8 cellular contexts compared by ENCODE assay signal in genomic region chr3:122679085-122679466, GRCh38. TPM values are rescaled to one million over a fixed set of nuclear protein-coding genes. Genes with fewer than 3 reads are reported as not detected.
DNase-seq lines count a peak whose midpoint lies in the region; ATAC-seq, FAIRE-seq and TF ChIP-seq lines count a peak whose summit lies in the region.

No MANE protein-coding gene starts in this region.

- CTCF ChIA-PET in Caco-2 (lab: Charles Lee), result interaction anchor here (0.6 to 2.3 kb wide), 8 partner anchors 10 to 295 kb away, joined by 3 to 10 read pairs (median 5); partner anchors contain the start of genes DTX3L, FAM162A, PARP9 and WDR5B

- no peaks in the 10 kb centered on the region for H3K9me3 Mint-ChIP-seq in Caco-2 (ENCODE audit: unreplicated experiment)

- no peaks in the 10 kb centered on the region for H3K9me3 ChIP-seq in Caco-2
- H3K9me3 ChIP-seq in adipocyte (ENCODE audit: control insufficient read depth, low read length), result no peaks in the 10 kb centered on the region
- no peaks in the 10 kb centered on the region for H3K9me3 ChIP-seq in prostate gland

- peaks cover 24% of the 10 kb centered on the region for H3K4me1 Mint-ChIP-seq in Caco-2 (ENCODE audit: low read depth, unreplicated experiment)

- no peaks in the 10 kb centered on the region for H3K27me3 ChIP-seq in Caco-2 (replicated peaks; ENCODE audit: control insufficient read depth, insufficient read depth, low read length)
- H3K27me3 ChIP-seq in adipocyte (replicated peaks; ENCODE audit: control insufficient read depth, insufficient read depth, low read length), result no peaks in the 10 kb centered on the region
- no peaks in the 10 kb centered on the region for H3K27me3 ChIP-seq in prostate gland (replicated peaks; ENCODE audit: insufficient read depth)

- DNase-seq in Caco-2 (peak; percentile 78 to 79), H54 (ENCODE audit: insufficient read length, low spot score) (peak; percentile 26), NCI-H1105 treated with DMSO at 0.1 percent for 48 hours (lab: John Stamatoyannopoulos, UW) (peak; percentile 90), SW 1271 (lab: John Stamatoyannopoulos, UW) (peak; percentile 35 to 81), adipocyte (ENCODE audit: low read depth) (peak; percentile 91), left cardiac atrium (peak; percentile 87), prostate gland (ENCODE audit: low spot score) (peak; percentile 81), ureter (ENCODE audit: low spot score) (peak; percentile 82)

- BruUV-seq in Caco-2 (replicated peaks; lab: Mats Ljungman, UMichigan), result no TSS peak

- POLR2A ChIA-PET in Caco-2 (lab: Charles Lee), result interaction anchor here (0.7 kb wide), 1 partner anchor 164 kb away, joined by 3 read pairs; the partner anchor contains the start of gene KPNA1

- H3K36me3 ChIP-seq in Caco-2 (ENCODE audit: control insufficient read depth, insufficient read depth, low read length) (no peaks in the 10 kb centered on the region), adipocyte (ENCODE audit: control insufficient read depth, insufficient read depth, low read length, severe bottlenecking) (no peaks in the 10 kb centered on the region), prostate gland (no peaks in the 10 kb centered on the region)

- H3K27ac ChIP-seq in prostate gland, result peak overlapping the region; percentile 96

- peak overlapping the region; percentile 78 for H3K9ac ChIP-seq in adipocyte (ENCODE audit: low read length)

- WGBS in prostate gland, result under 1% methylated on average over 7 of the region's 7 CpGs

- intact Hi-C loops in Caco-2 (cut with micrococcal nuclease; ENCODE audit: unreplicated experiment) (loop anchor here (1.0 to 5.0 kb wide), 5 partner anchors 115 to 297 kb away; partner anchors contain the start of genes DTX3L, FAM162A, MIX23 and PARP9), left cardiac atrium (cut with DNase I) (loop anchor here (2.0 to 10.0 kb wide), 4 partner anchors 117 to 287 kb away; partner anchors contain the start of genes DTX3L (in 1 of the 2) and PARP9 (in 1 of the 2)), prostate gland (cut with DNase I) (loop anchor here (2.0 to 5.0 kb wide), 4 partner anchors 118 to 1132 kb away; partner anchors contain the start of gene POLQ)

- H3K4me1 ChIP-seq in Caco-2, result peaks cover 5% of the 10 kb centered on the region; the same call in 1 of the 2 replicates
- peaks cover 17% of the 10 kb centered on the region for H3K4me1 ChIP-seq in adipocyte (ENCODE audit: control insufficient read depth, insufficient read depth, low read length)
- H3K4me1 ChIP-seq in prostate gland (replicated peaks), result no peaks in the 10 kb centered on the region

- H3K4me3 ChIP-seq in Caco-2 (ENCODE audit: low read depth, low read length) (no peak overlapping the region), adipocyte (ENCODE audit: low read length) (peak overlapping the region; percentile 91), prostate gland (peak overlapping the region in 1 of 2 donors; percentile 73)

- peak overlapping the region; percentile 78 for H3K27ac Mint-ChIP-seq in Caco-2 (ENCODE audit: unreplicated experiment)

- peak overlapping the region; percentile 89 for H3K4me3 Mint-ChIP-seq in Caco-2 (ENCODE audit: unreplicated experiment)

- no peak for TF ChIP-seq POLR2A in H54 (IDR thresholded peaks at IDR 0.05; ENCODE audit: low read depth, low read length)
- TF ChIP-seq POLR2A in prostate gland (IDR thresholded peaks at IDR 0.05), result no peak

- peaks cover 7% of the 10 kb centered on the region for H3K36me3 Mint-ChIP-seq in Caco-2 (ENCODE audit: insufficient read depth, unreplicated experiment)

- H3K27me3 Mint-ChIP-seq in Caco-2 (ENCODE audit: insufficient read depth, unreplicated experiment), result no peaks in the 10 kb centered on the region

- TF ChIP-seq CTCF in Caco-2 (IDR thresholded peaks at IDR 0.05; ENCODE audit: insufficient read depth in 1 of 2, low read depth in 1 of 2, low read length in 1 of 2, severe bottlenecking in 1 of 2, unreplicated experiment in 1 of 2) (peak; percentile 68 to 76), prostate gland (IDR thresholded peaks at IDR 0.05) (peak; percentile 70 to 93 (median 90))

- peak; percentile 74 to 83 for ATAC-seq in left cardiac atrium

- FAIRE-seq in H54 (lab: Jason Lieb, UNC), result peak; percentile 91

RNA-seq across cellular contexts. Expression of gene PARP14, which starts 1.6 kb away (rescaled TPM):
- total RNA-seq in Caco-2 (2022) (23.8 and 27.2 TPM in 2 replicates), left cardiac atrium (10 to 100 TPM; 16.4 to 23.4 TPM), prostate gland (10 to 100 TPM; 28.1 to 43.3 TPM), ureter (51.3 TPM)

Comparison
In these comparisons a context has a peak if more than half of its experiments do, and no peak if none do; other contexts are left out.
1. DNase-seq: peak in every context shown above with its lines; median percentile 91 in adipocyte; 90 in NCI-H1105 treated with DMSO at 0.1 percent for 48 hours; 87 in left cardiac atrium; 82 in ureter; 81 in prostate gland; 78 in Caco-2; 58 in SW 1271; 26 in H54.